Comparison of ENCODE assay signal across 8 cellular contexts in genomic region chr9:107282268-107282667, GRCh38. TPM values are rescaled to one million over a fixed set of nuclear protein-coding genes. Genes with fewer than 3 reads are reported as not detected.
DNase-seq lines count a peak whose midpoint lies in the region; TF ChIP-seq lines count a peak whose summit lies in the region.

No MANE protein-coding gene starts in this region.

- no peak for TF ChIP-seq CTCF in mammary epithelial cell (conservative IDR thresholded peaks at IDR 0.05 in 1 of 2, IDR thresholded peaks at IDR 0.05 in 1 of 2; ENCODE audit: extremely low read depth in 1 of 2, insufficient read depth in 1 of 2, low read depth in 1 of 2, low read length in 2 of 2)

- peak overlapping the region; percentile 86 for H2AFZ ChIP-seq in mammary epithelial cell (ENCODE audit: low read depth, low read length)

- no peaks in the 10 kb centered on the region for H3K27me3 Mint-ChIP-seq in T-helper 1 cell treated with Interleukin-12 subunit alpha and Interleukin-12 subunit beta and Interleukin-4 antibody, amounts not matched to agents 30 μg/mL and 1 μg/mL, for 36 hours (ENCODE audit: low read depth)

- H3K27me3 ChIP-seq in mammary epithelial cell (ENCODE audit: insufficient read depth, low read length) (no peaks in the 10 kb centered on the region), mucosa of stomach (ENCODE audit: control insufficient read depth, insufficient read depth, low read length) (no peaks in the 10 kb centered on the region)

- dilution Hi-C loops in mammary epithelial cell (cut with HindIII; ENCODE audit: low sequenced_read_pairs) = no loop called here

- peaks cover 3% of the 10 kb centered on the region for H3K36me3 Mint-ChIP-seq in T-helper 1 cell treated with Interleukin-12 subunit alpha and Interleukin-12 subunit beta and Interleukin-4 antibody, amounts not matched to agents 30 μg/mL and 1 μg/mL, for 36 hours (ENCODE audit: low read depth)

- H3K9ac ChIP-seq in mammary epithelial cell (ENCODE audit: insufficient read depth, low read length) (peak overlapping the region; percentile 74), mucosa of stomach (ENCODE audit: low read length) (peak overlapping the region; percentile 61)

- peak overlapping the region; percentile 87 for H3K27ac Mint-ChIP-seq in T-helper 1 cell treated with Interleukin-12 subunit alpha and Interleukin-12 subunit beta and Interleukin-4 antibody, amounts not matched to agents 30 μg/mL and 1 μg/mL, for 36 hours

- no peaks in the 10 kb centered on the region for H3K9me3 ChIP-seq in mammary epithelial cell (replicated peaks; ENCODE audit: insufficient read depth, low read length)
- no peaks in the 10 kb centered on the region for H3K9me3 ChIP-seq in mucosa of stomach (ENCODE audit: control insufficient read depth, low read length)

- BruUV-seq in mammary epithelial cell (replicated peaks; lab: Mats Ljungman, UMichigan) = TSS peak; percentile 53

- H3K27ac ChIP-seq in mammary epithelial cell (ENCODE audit: insufficient read depth, low read depth, low read length) = peak overlapping the region; percentile 80

- H3K4me3 Mint-ChIP-seq in T-helper 1 cell treated with Interleukin-12 subunit alpha and Interleukin-12 subunit beta and Interleukin-4 antibody, amounts not matched to agents 30 μg/mL and 1 μg/mL, for 36 hours = peak overlapping the region; percentile 97

- no peaks in the 10 kb centered on the region for H3K9me3 Mint-ChIP-seq in T-helper 1 cell treated with Interleukin-12 subunit alpha and Interleukin-12 subunit beta and Interleukin-4 antibody, amounts not matched to agents 30 μg/mL and 1 μg/mL, for 36 hours

- peaks cover 43% of the 10 kb centered on the region for H3K79me2 ChIP-seq in mammary epithelial cell (ENCODE audit: insufficient read depth, low read length)

- peaks cover 14% of the 10 kb centered on the region for H4K20me1 ChIP-seq in mammary epithelial cell (ENCODE audit: insufficient read depth, low read length)

- no peak for DNase-seq in T-helper 1 cell
- DNase-seq in Jurkat, Clone E6-1 (ENCODE audit: low read depth, low spot score) = no peak
- no peak for DNase-seq in mammary epithelial cell
- no peak for DNase-seq in islet precursor cell
- no peak for DNase-seq in NCI-H748 (lab: John Stamatoyannopoulos, UW; ENCODE audit: unreplicated experiment)
- DNase-seq in putamen (ENCODE audit: low spot score) = no peak

- H3K4me3 ChIP-seq in Jurkat, Clone E6-1 (ENCODE audit: low read length) = peak overlapping the region; percentile 74
- H3K4me3 ChIP-seq in mammary epithelial cell (replicated peaks in 1 of 3; ENCODE audit: insufficient read depth in 1 of 3, low read depth in 2 of 3, low read length in 3 of 3) = peak overlapping the region; percentile 59 to 70 (median 66)
- peak overlapping the region; percentile 44 for H3K4me3 ChIP-seq in mucosa of stomach (ENCODE audit: low read length)

- H3K4me1 ChIP-seq in mammary epithelial cell (ENCODE audit: insufficient read depth, low read length) (peaks cover 28% of the 10 kb centered on the region), mucosa of stomach (ENCODE audit: control insufficient read depth, insufficient read depth, low read length) (peaks cover 21% of the 10 kb centered on the region)

- 13% methylated on average over 9 of the region's 9 CpGs for WGBS in mammary epithelial cell (ENCODE audit: low coverage, missing lambda C conversion rate)

- intact Hi-C loops in mammary epithelial cell (cut with micrococcal nuclease) = no loop called here

- no peaks in the 10 kb centered on the region for H3K36me3 ChIP-seq in mammary epithelial cell (ENCODE audit: insufficient read depth, low read length)
- no peaks in the 10 kb centered on the region for H3K36me3 ChIP-seq in mucosa of stomach (ENCODE audit: control insufficient read depth, insufficient read depth, low read length)

- peak overlapping the region; percentile 88 for H3K4me2 ChIP-seq in mammary epithelial cell (ENCODE audit: insufficient read depth, low read depth, low read length)

- in situ Hi-C loops in mammary epithelial cell (cut with MboI; ENCODE audit: low sequenced_read_pairs in 2 of 2) = no loop called here

- H3K4me1 Mint-ChIP-seq in T-helper 1 cell treated with Interleukin-12 subunit alpha and Interleukin-12 subunit beta and Interleukin-4 antibody, amounts not matched to agents 30 μg/mL and 1 μg/mL, for 36 hours (ENCODE audit: low read depth) = peaks cover 34% of the 10 kb centered on the region

- CTCF ChIA-PET in mammary epithelial cell (lab: Charles Lee; ENCODE audit: low non-redundant PET) = no interaction called here

RNA-seq across cellular contexts. Expression of gene RAD23B, which starts 0.8 kb away (rescaled TPM):
- 70.8 TPM for polyA plus RNA-seq in Jurkat, Clone E6-1 (2012; ENCODE audit: insufficient read depth, insufficient read length)
- 100 to 1,000 TPM; 126 to 177 TPM for total RNA-seq in mammary epithelial cell
- polyA plus RNA-seq in mammary epithelial cell = 166 TPM
- polyA minus RNA-seq in mammary epithelial cell = 115 TPM
